In the genomic region with DNA sequence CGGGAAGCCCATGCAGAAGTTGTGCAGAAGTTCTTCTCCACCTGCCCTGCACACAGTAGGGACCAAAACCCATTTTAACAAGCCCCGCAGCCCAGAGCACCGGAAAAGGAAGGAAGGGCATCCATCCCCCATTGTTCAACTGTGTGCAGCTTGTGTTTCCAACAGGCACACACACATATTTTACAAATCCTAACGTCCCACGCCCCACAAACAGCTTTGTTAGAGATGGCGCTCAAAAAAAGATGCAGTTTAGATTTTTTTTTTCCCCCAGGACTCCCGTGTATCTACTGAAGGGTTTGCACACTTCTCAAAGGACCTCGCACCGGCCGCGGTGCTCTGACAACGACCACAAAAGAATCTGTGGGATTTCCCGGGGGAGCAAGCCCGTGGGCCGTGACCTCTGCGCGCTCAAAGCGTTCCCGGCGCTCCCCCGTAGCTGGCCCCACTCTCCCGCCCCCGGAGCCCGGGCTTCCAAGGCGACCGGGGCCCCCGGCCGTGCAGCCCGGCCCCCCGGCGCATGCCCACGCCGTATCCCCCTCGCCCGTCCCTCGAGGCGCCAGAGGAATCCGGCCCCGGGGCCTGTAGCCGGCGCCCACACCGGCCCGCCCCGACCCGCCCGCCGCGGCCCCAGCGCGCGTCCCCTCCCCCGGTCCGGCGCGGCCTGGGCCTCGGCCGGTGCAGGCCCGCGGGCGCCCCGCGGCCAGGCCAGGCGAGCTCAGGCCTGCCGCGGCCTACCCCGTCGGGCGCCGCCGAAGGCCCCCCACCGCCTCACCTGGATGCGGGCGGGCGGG, we compare ENCODE assay signal across 8 cellular contexts. TPM values are rescaled to one million over a fixed set of nuclear protein-coding genes. Genes with fewer than 3 reads are reported as not detected.
DNase-seq lines count a peak whose midpoint lies in the region; ATAC-seq and TF ChIP-seq lines count a peak whose summit lies in the region.

No MANE protein-coding gene starts in this region.

- TF ChIP-seq CTCF in coronary artery (IDR thresholded peaks at IDR 0.05), result no peak
- no peak for TF ChIP-seq CTCF in tibial nerve (IDR thresholded peaks at IDR 0.05)

- ATAC-seq in HG03097 (IDR thresholded peaks at IDR 0.05; ENCODE audit: low FRiP score, unreplicated experiment), result peak; percentile 12

- WGBS in mesodermal cell (ENCODE audit: insufficient coverage in 2 of 2), 2 experiments, result 0 to 1% methylated on average over 36 to 41 of the region's 74 CpGs
- WGBS in tibial nerve, 2 donors, result 0 to 1% methylated on average over 11 to 35 of the region's 74 CpGs

- TF ChIP-seq EP300 in tibial nerve (IDR thresholded peaks at IDR 0.05), result no peak

- DNase-seq in stimulated activated CD4-positive, alpha-beta T cell treated with anti-CD3 and anti-CD28 coated beads, Interleukin-12 subunit alpha, Interleukin-12 subunit beta, amount 100 ng/mL, for 4 hours, result peak; percentile 24
- DNase-seq in stimulated activated CD4-positive, alpha-beta T cell treated with anti-CD3 and anti-CD28 coated beads, Interleukin-2, amount 100 ng/mL, for 48 hours, result no peak
- DNase-seq in coronary artery (ENCODE audit: low spot score) (no peak), tibial nerve (ENCODE audit: low spot score in 2 of 2) (no peak), HuH-7.5 (ENCODE audit: low spot score) (no peak)

- H3K4me3 ChIP-seq in coronary artery (peak overlapping the region; percentile 84), mesodermal cell (ENCODE audit: extremely low read depth, insufficient read depth, low read length, poor library complexity, severe bottlenecking) (peak overlapping the region; percentile 82), tibial nerve (peak overlapping the region; percentile 57 to 95 (median 78))

- H3K4me1 Mint-ChIP-seq in T-helper 1 cell treated with Interleukin-12 subunit alpha and Interleukin-12 subunit beta and Interleukin-4 antibody, amounts not matched to agents 30 μg/mL and 1 μg/mL, for 36 hours (ENCODE audit: low read depth), result peaks cover 36% of the 10 kb centered on the region

- no peaks in the 10 kb centered on the region for H3K27me3 ChIP-seq in tibial nerve

- peak overlapping the region in 1 of 2 donors; percentile 89 for H3K27ac ChIP-seq in coronary artery
- peak overlapping the region; percentile 73 for H3K27ac ChIP-seq in mesodermal cell (ENCODE audit: low read depth, low read length, severe bottlenecking)
- H3K27ac ChIP-seq in tibial nerve, result peak overlapping the region; percentile 15 to 91 (median 75)

- H3K36me3 ChIP-seq in mesodermal cell (ENCODE audit: control insufficient read depth, insufficient read depth, low read length) (peaks cover 27% of the 10 kb centered on the region), tibial nerve (peaks cover 0 to 11% (median 0%) of the 10 kb centered on the region in 3 donors)

- no peak for TF ChIP-seq POLR2A in tibial nerve (IDR thresholded peaks at IDR 0.05)

- H3K4me1 ChIP-seq in mesodermal cell (ENCODE audit: control insufficient read depth, insufficient read depth, low read length, poor library complexity, severe bottlenecking), result peaks cover 11% of the 10 kb centered on the region
- peaks cover 0 to 62% (median 42%) of the 10 kb centered on the region in 4 donors for H3K4me1 ChIP-seq in tibial nerve

- H3K36me3 Mint-ChIP-seq in T-helper 1 cell treated with Interleukin-12 subunit alpha and Interleukin-12 subunit beta and Interleukin-4 antibody, amounts not matched to agents 30 μg/mL and 1 μg/mL, for 36 hours (ENCODE audit: low read depth), result peaks cover 3% of the 10 kb centered on the region

- H3K9me3 Mint-ChIP-seq in T-helper 1 cell treated with Interleukin-12 subunit alpha and Interleukin-12 subunit beta and Interleukin-4 antibody, amounts not matched to agents 30 μg/mL and 1 μg/mL, for 36 hours, result no peaks in the 10 kb centered on the region

- H3K9me3 ChIP-seq in mesodermal cell (ENCODE audit: control insufficient read depth, low read length) (no peaks in the 10 kb centered on the region), tibial nerve (no peaks in the 10 kb centered on the region)

- H3K4me3 Mint-ChIP-seq in T-helper 1 cell treated with Interleukin-12 subunit alpha and Interleukin-12 subunit beta and Interleukin-4 antibody, amounts not matched to agents 30 μg/mL and 1 μg/mL, for 36 hours, result peak overlapping the region; percentile 92

- H3K27ac Mint-ChIP-seq in T-helper 1 cell treated with Interleukin-12 subunit alpha and Interleukin-12 subunit beta and Interleukin-4 antibody, amounts not matched to agents 30 μg/mL and 1 μg/mL, for 36 hours, result peak overlapping the region; percentile 80

- no peaks in the 10 kb centered on the region for H3K27me3 Mint-ChIP-seq in T-helper 1 cell treated with Interleukin-12 subunit alpha and Interleukin-12 subunit beta and Interleukin-4 antibody, amounts not matched to agents 30 μg/mL and 1 μg/mL, for 36 hours (ENCODE audit: low read depth)

RNA-seq across cellular contexts. Expression of a gene that starts 0.5 kb away (rescaled TPM):
- 135 TPM for polyA plus RNA-seq in mesodermal cell (2013, experiment 1 of 2)
- polyA plus RNA-seq in mesodermal cell (2013, experiment 2 of 2), result 121 TPM
- total RNA-seq in tibial nerve, result 10 to 100 TPM; 25.8 to 36.4 (median 27.7) TPM

RNA-seq across cellular contexts. Expression of a gene that starts 47.6 kb away (rescaled TPM):
- polyA plus RNA-seq in mesodermal cell (2013, experiment 1 of 2), result not detected
- polyA plus RNA-seq in mesodermal cell (2013, experiment 2 of 2), result not detected
- total RNA-seq in tibial nerve, result not detected
